1 cellular context compared by ENCODE assay signal in the genomic region with DNA sequence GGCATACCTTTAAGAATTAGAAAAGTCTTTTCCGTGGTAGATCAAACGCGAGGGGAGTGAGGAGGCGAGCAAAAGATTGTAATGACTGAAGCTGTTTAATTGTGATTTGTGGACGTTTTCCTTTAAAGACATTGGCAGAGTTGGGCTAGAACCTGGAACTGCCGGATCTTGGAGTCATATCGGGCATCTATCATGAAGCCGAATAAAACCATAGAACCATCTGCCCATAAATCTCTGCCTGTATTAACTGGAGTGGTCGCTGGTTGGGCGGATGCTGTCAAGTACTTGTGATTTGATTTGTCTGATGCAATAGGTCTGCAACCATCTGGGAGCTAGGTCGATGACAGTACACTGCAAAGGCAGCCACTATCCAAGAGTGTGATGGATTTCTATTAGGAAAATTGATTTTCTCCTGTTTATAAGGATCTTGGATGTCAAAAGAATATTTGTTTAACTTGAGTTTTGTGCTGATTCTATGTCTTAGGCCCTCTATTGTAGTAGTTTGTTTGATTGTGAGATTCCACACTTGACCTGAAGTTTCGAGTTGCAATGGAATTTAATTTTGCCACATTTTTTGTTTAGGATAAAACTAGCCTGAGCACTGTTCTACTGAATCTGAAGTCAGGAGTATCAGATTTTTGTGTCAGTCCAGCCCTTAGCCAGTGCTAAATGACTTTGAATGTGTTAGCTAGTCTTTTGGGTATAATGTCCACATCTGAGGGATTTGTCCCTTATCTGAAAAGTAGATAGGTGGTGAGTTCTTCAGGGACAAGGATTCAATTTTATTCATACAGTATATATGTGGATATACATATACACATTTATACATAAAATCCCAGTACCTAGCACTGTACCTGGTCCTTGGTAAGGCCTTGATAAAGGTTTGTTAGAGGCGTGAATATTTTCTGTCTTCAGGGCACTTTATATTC.
A peak's percentile ranks its signal among the peaks of the same experiment; 100 is the strongest.
TF ChIP-seq lines count a peak whose summit lies in the region.

No MANE protein-coding gene starts in this region.

TF ChIP-seq in HEK293, 187 proteins besides CTCF, POLR2A, EP300 and RAD21 (continued from another document):
- TF ChIP-seq, protein P1, sequence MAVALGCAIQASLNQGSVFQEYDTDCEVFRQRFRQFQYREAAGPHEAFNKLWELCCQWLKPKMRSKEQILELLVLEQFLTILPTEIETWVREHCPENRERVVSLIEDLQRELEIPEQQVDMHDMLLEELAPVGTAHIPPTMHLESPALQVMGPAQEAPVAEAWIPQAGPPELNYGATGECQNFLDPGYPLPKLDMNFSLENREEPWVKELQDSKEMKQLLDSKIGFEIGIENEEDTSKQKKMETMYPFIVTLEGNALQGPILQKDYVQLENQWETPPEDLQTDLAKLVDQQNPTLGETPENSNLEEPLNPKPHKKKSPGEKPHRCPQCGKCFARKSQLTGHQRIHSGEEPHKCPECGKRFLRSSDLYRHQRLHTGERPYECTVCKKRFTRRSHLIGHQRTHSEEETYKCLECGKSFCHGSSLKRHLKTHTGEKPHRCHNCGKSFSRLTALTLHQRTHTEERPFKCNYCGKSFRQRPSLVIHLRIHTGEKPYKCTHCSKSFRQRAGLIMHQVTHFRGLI (tag by site-specific recombination; IDR thresholded peaks at IDR 0.05) = peak; percentile 99
- TF ChIP-seq, protein P2, sequence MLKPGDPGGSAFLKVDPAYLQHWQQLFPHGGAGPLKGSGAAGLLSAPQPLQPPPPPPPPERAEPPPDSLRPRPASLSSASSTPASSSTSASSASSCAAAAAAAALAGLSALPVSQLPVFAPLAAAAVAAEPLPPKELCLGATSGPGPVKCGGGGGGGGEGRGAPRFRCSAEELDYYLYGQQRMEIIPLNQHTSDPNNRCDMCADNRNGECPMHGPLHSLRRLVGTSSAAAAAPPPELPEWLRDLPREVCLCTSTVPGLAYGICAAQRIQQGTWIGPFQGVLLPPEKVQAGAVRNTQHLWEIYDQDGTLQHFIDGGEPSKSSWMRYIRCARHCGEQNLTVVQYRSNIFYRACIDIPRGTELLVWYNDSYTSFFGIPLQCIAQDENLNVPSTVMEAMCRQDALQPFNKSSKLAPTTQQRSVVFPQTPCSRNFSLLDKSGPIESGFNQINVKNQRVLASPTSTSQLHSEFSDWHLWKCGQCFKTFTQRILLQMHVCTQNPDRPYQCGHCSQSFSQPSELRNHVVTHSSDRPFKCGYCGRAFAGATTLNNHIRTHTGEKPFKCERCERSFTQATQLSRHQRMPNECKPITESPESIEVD (tag by site-specific recombination; IDR thresholded peaks at IDR 0.05) = peak; percentile 88
- TF ChIP-seq ZNF335 (tag by site-specific recombination; conservative IDR thresholded peaks at IDR 0.05) (peak; percentile 45), GFI1B (tag by site-specific recombination; IDR thresholded peaks at IDR 0.05) (peak; percentile 98), ZNF843 (tag by site-specific recombination; IDR thresholded peaks at IDR 0.05) (peak; percentile 36; the same call in 1 of the 2 replicates), ZNF16 (tag by site-specific recombination; IDR thresholded peaks at IDR 0.05; ENCODE audit: low read depth) (no peak), HOXD13 (CRISPR knock-in tag; IDR thresholded peaks at IDR 0.05; ENCODE audit: borderline replicate concordance) (0 out of 2 replicates have a peak, but pooled peaks have one; percentile 51), ZBTB8A (tag by site-specific recombination; IDR thresholded peaks at IDR 0.05) (peak; percentile 54; the same call in 1 of the 2 replicates), ZNF549 (tag by site-specific recombination; IDR thresholded peaks at IDR 0.05) (no peak), SP2 (tag by site-specific recombination; IDR thresholded peaks at IDR 0.05) (peak; percentile 57), KLF7 (tag by site-specific recombination; IDR thresholded peaks at IDR 0.05; ENCODE audit: borderline replicate concordance) (peak; percentile 19; the same call in 1 of the 2 replicates), ZSCAN23 (tag by site-specific recombination; IDR thresholded peaks at IDR 0.05) (no peak)
- TF ChIP-seq, protein P3, sequence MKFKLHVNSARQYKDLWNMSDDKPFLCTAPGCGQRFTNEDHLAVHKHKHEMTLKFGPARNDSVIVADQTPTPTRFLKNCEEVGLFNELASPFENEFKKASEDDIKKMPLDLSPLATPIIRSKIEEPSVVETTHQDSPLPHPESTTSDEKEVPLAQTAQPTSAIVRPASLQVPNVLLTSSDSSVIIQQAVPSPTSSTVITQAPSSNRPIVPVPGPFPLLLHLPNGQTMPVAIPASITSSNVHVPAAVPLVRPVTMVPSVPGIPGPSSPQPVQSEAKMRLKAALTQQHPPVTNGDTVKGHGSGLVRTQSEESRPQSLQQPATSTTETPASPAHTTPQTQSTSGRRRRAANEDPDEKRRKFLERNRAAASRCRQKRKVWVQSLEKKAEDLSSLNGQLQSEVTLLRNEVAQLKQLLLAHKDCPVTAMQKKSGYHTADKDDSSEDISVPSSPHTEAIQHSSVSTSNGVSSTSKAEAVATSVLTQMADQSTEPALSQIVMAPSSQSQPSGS (tag by site-specific recombination; IDR thresholded peaks at IDR 0.05; ENCODE audit: low read depth) = peak; percentile 74
- TF ChIP-seq, protein P4, sequence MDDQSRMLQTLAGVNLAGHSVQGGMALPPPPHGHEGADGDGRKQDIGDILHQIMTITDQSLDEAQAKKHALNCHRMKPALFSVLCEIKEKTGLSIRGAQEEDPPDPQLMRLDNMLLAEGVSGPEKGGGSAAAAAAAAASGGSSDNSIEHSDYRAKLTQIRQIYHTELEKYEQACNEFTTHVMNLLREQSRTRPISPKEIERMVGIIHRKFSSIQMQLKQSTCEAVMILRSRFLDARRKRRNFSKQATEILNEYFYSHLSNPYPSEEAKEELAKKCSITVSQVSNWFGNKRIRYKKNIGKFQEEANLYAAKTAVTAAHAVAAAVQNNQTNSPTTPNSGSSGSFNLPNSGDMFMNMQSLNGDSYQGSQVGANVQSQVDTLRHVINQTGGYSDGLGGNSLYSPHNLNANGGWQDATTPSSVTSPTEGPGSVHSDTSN (CRISPR knock-in tag; IDR thresholded peaks at IDR 0.05) = no peak
- TF ChIP-seq, protein P5, sequence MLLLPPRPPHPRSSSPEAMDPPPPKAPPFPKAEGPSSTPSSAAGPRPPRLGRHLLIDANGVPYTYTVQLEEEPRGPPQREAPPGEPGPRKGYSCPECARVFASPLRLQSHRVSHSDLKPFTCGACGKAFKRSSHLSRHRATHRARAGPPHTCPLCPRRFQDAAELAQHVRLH (tag by site-specific recombination; IDR thresholded peaks at IDR 0.05) = 0 out of 2 replicates have a peak, but pooled peaks have one; percentile 46
- TF ChIP-seq, protein P6, sequence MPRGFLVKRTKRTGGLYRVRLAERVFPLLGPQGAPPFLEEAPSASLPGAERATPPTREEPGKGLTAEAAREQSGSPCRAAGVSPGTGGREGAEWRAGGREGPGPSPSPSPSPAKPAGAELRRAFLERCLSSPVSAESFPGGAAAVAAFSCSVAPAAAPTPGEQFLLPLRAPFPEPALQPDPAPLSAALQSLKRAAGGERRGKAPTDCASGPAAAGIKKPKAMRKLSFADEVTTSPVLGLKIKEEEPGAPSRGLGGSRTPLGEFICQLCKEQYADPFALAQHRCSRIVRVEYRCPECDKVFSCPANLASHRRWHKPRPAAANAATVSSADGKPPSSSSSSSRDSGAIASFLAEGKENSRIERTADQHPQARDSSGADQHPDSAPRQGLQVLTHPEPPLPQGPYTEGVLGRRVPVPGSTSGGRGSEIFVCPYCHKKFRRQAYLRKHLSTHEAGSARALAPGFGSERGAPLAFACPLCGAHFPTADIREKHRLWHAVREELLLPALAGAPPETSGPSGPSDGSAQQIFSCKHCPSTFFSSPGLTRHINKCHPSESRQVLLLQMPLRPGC (tag by site-specific recombination; IDR thresholded peaks at IDR 0.05) = peak; percentile 35
- TF ChIP-seq, protein P7, sequence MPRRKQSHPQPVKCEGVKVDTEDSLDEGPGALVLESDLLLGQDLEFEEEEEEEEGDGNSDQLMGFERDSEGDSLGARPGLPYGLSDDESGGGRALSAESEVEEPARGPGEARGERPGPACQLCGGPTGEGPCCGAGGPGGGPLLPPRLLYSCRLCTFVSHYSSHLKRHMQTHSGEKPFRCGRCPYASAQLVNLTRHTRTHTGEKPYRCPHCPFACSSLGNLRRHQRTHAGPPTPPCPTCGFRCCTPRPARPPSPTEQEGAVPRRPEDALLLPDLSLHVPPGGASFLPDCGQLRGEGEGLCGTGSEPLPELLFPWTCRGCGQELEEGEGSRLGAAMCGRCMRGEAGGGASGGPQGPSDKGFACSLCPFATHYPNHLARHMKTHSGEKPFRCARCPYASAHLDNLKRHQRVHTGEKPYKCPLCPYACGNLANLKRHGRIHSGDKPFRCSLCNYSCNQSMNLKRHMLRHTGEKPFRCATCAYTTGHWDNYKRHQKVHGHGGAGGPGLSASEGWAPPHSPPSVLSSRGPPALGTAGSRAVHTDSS (tag by site-specific recombination; IDR thresholded peaks at IDR 0.05) = no peak
- TF ChIP-seq, protein P8, sequence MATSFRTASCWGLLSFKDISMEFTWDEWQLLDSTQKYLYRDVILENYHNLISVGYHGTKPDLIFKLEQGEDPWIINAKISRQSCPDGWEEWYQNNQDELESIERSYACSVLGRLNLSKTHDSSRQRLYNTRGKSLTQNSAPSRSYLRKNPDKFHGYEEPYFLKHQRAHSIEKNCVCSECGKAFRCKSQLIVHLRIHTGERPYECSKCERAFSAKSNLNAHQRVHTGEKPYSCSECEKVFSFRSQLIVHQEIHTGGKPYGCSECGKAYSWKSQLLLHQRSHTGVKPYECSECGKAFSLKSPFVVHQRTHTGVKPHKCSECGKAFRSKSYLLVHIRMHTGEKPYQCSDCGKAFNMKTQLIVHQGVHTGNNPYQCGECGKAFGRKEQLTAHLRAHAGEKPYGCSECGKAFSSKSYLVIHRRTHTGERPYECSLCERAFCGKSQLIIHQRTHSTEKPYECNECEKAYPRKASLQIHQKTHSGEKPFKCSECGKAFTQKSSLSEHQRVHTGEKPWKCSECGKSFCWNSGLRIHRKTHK (tag by site-specific recombination; IDR thresholded peaks at IDR 0.05) = no peak
- TF ChIP-seq, protein P9, sequence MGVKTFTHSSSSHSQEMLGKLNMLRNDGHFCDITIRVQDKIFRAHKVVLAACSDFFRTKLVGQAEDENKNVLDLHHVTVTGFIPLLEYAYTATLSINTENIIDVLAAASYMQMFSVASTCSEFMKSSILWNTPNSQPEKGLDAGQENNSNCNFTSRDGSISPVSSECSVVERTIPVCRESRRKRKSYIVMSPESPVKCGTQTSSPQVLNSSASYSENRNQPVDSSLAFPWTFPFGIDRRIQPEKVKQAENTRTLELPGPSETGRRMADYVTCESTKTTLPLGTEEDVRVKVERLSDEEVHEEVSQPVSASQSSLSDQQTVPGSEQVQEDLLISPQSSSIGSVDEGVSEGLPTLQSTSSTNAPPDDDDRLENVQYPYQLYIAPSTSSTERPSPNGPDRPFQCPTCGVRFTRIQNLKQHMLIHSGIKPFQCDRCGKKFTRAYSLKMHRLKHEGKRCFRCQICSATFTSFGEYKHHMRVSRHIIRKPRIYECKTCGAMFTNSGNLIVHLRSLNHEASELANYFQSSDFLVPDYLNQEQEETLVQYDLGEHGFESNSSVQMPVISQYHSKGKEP (tag by site-specific recombination; IDR thresholded peaks at IDR 0.05) = peak; percentile 49; the same call in 1 of the 2 replicates
